ENCODE assay signal across 8 cellular contexts in genomic region chr4:73259552-73260140, GRCh38. TPM values are rescaled to one million over a fixed set of nuclear protein-coding genes. Genes with fewer than 3 reads are reported as not detected.
DNase-seq lines count a peak whose midpoint lies in the region; ATAC-seq and TF ChIP-seq lines count a peak whose summit lies in the region.

No MANE protein-coding gene starts in this region.

- H3K9ac ChIP-seq in OCI-LY1 (ENCODE audit: low read length): peak overlapping the region; percentile 99

- no peaks in the 10 kb centered on the region for H3K9me3 ChIP-seq in OCI-LY1 (ENCODE audit: low read length)
- H3K9me3 ChIP-seq in breast epithelium: no peaks in the 10 kb centered on the region

- TF ChIP-seq CTCF in HFFc6 (IDR thresholded peaks at IDR 0.05) (no peak), OCI-LY1 (IDR thresholded peaks at IDR 0.05; ENCODE audit: low read length) (no peak), breast epithelium (IDR thresholded peaks at IDR 0.05) (no peak), type B pancreatic cell (conservative IDR thresholded peaks at IDR 0.05) (no peak)

- H3K4me3 Mint-ChIP-seq in HFFc6: peak overlapping the region; percentile 94
- H3K4me3 Mint-ChIP-seq in memory B cell: peak overlapping the region; percentile 98
- H3K4me3 Mint-ChIP-seq in type B pancreatic cell: peak overlapping the region; percentile 98

- H2AFZ ChIP-seq in OCI-LY1 (ENCODE audit: low read length): 0 out of 2 replicates have a peak overlapping the region, but pooled peaks have one; percentile 10

- H3K9me3 Mint-ChIP-seq in HFFc6: no peaks in the 10 kb centered on the region
- no peaks in the 10 kb centered on the region for H3K9me3 Mint-ChIP-seq in memory B cell
- no peaks in the 10 kb centered on the region for H3K9me3 Mint-ChIP-seq in type B pancreatic cell

- H3K4me1 Mint-ChIP-seq in HFFc6 (ENCODE audit: low read depth) (peaks cover 30% of the 10 kb centered on the region), memory B cell (peaks cover 29% of the 10 kb centered on the region), type B pancreatic cell (ENCODE audit: unreplicated experiment) (peaks cover 19% of the 10 kb centered on the region)

- H3K36me3 Mint-ChIP-seq in HFFc6 (ENCODE audit: low read depth) (peaks cover 15% of the 10 kb centered on the region), memory B cell (no peaks in the 10 kb centered on the region), type B pancreatic cell (peaks cover 10% of the 10 kb centered on the region)

- no peaks in the 10 kb centered on the region for H3K9me2 ChIP-seq in OCI-LY1 (ENCODE audit: low read depth, low read length)

- H3K27me3 Mint-ChIP-seq in HFFc6 (ENCODE audit: insufficient read depth) (no peaks in the 10 kb centered on the region), memory B cell (no peaks in the 10 kb centered on the region), type B pancreatic cell (no peaks in the 10 kb centered on the region)

- peaks cover 39% of the 10 kb centered on the region for H3K4me1 ChIP-seq in OCI-LY1 (ENCODE audit: insufficient read depth, low read length, severe bottlenecking)
- peaks cover 5 to 7% of the 10 kb centered on the region in 2 donors for H3K4me1 ChIP-seq in breast epithelium

- peaks cover 47% of the 10 kb centered on the region for H3K79me2 ChIP-seq in OCI-LY1 (ENCODE audit: insufficient read depth, low read length)

- intact Hi-C loops in breast epithelium (cut with DNase I; ENCODE audit: low total_unique reads): loop anchor here (5.0 kb wide), 1 partner anchor 192 kb away; the partner anchor contains the start of gene COX18

- H3K27ac Mint-ChIP-seq in HFFc6 (peak overlapping the region; percentile 98), memory B cell (peak overlapping the region; percentile 99), type B pancreatic cell (peak overlapping the region; percentile 95)

- no peak for TF ChIP-seq POLR2A in breast epithelium (IDR thresholded peaks at IDR 0.05)

- H3F3A ChIP-seq in OCI-LY1 (ENCODE audit: insufficient read depth, low read length): no peaks in the 10 kb centered on the region

- peak; percentile 2 to 3 for ATAC-seq in activated CD4-positive, CD25-positive, alpha-beta regulatory T cell treated with anti-CD3 and anti-CD28 coated beads, Interleukin-2, amount 50 U/mL, for 24 hours
- ATAC-seq in memory B cell (ENCODE audit: low read depth): peak; percentile 2

- peaks cover 27% of the 10 kb centered on the region; the same call in 1 of the 2 replicates for H3K36me3 ChIP-seq in OCI-LY1 (ENCODE audit: insufficient read depth, low read length)
- H3K36me3 ChIP-seq in breast epithelium: no peaks in the 10 kb centered on the region

- DNase-seq in activated CD4-positive, CD25-positive, alpha-beta regulatory T cell (lab: John Stamatoyannopoulos, UW): no peak
- peak; percentile 6 for DNase-seq in HFFc6
- DNase-seq in breast epithelium (ENCODE audit: low spot score in 2 of 2): no peak
- no peak for DNase-seq in memory B cell (ENCODE audit: low spot score in 2 of 2)
- DNase-seq in type B pancreatic cell (ENCODE audit: extremely low spot score, unreplicated experiment): no peak
- DNase-seq in NOMO-1 treated with dmso at 0.1 percent for 144 hours (lab: John Stamatoyannopoulos, UW; ENCODE audit: unreplicated experiment): no peak

- H3K4me3 ChIP-seq in OCI-LY1 (ENCODE audit: low read depth, low read length, poor library complexity, severe bottlenecking) (peak overlapping the region; percentile 100), breast epithelium (peak overlapping the region; percentile 61 to 94 (median 82))

- peaks cover 2% of the 10 kb centered on the region; the same call in 1 of the 2 replicates for H4K20me1 ChIP-seq in OCI-LY1 (ENCODE audit: insufficient read depth, low read length)

- H3K27ac ChIP-seq in OCI-LY1 (ENCODE audit: low read depth, low read length, poor library complexity, severe bottlenecking): peak overlapping the region; percentile 87
- peak overlapping the region; percentile 99 for H3K27ac ChIP-seq in breast epithelium

- no peaks in the 10 kb centered on the region for H3K27me3 ChIP-seq in OCI-LY1 (ENCODE audit: insufficient read depth, low read length)
- no peaks in the 10 kb centered on the region for H3K27me3 ChIP-seq in breast epithelium

- H3K4me2 ChIP-seq in OCI-LY1 (ENCODE audit: low read length): peak overlapping the region; percentile 97

RNA-seq across cellular contexts. Expression of gene ANKRD17, which starts 1.0 kb away (rescaled TPM):
- 10 to 100 TPM; 51.7 to 61.0 (median 56.4) TPM for total RNA-seq in HFFc6 (2021; fragmentation: NEBNext Ultra II Directional; extraction: Animal tissue kit (Norgen Biotek cat#: 25700))
- total RNA-seq in breast epithelium (10 to 100 TPM; 53.0 to 81.4 (median 69.2) TPM), type B pancreatic cell (ENCODE audit: low replicate concordance) (76.5 and 77.7 TPM in 2 replicates)
